In genomic region chr6:138402833-138403187, GRCh38 we compare ENCODE assay signal across 9 cellular contexts. TPM values are rescaled to one million over a fixed set of nuclear protein-coding genes. Genes with fewer than 3 reads are reported as not detected.
A peak's percentile ranks its signal among the peaks of the same experiment; 100 is the strongest.
DNase-seq lines count a peak whose midpoint lies in the region; ATAC-seq, FAIRE-seq and TF ChIP-seq lines count a peak whose summit lies in the region.
"Had no signal": no experiment of that assay in that cellular context is flagged by ENCODE, and none has a peak within 500 bp of the region (broad histone marks: within the 10 kb centered on the region; RNA-seq: fewer than 3 reads in every experiment).

No MANE protein-coding gene starts in this region.

- TF ChIP-seq EP300 in HepG2 (IDR thresholded peaks at IDR 0.05; ENCODE audit: low read depth in 2 of 2, low read length in 2 of 2) (no peak), HepG2 (CRISPR knock-in tag; IDR thresholded peaks at IDR 0.05; ENCODE audit: borderline replicate concordance) (no peak)

- peak overlapping the region in 4 of 9 donors; percentile 38 to 82 (median 69) for H3K27ac Mint-ChIP-seq in naive thymus-derived CD4-positive, alpha-beta T cell

- H3K9me3 Mint-ChIP-seq in naive thymus-derived CD4-positive, alpha-beta T cell, result peaks cover 0 to 3% (median 0%) of the 10 kb centered on the region in 11 donors

- H3K4me2 ChIP-seq in HepG2 (ENCODE audit: low read depth, low read length), result peak overlapping the region; percentile 90

- WGBS in HepG2 (ENCODE audit: low lambda C conversion rate), result 48% methylated on average over 8 of the region's 8 CpGs
- 87% methylated on average over 6 of the region's 8 CpGs for WGBS in right lobe of liver (ENCODE audit: insufficient coverage, low coverage, low lambda C conversion rate, missing lambda C conversion rate)

- no peak for TF ChIP-seq POLR2A in HepG2 (IDR thresholded peaks at IDR 0.05; ENCODE audit: insufficient read depth in 1 of 2, low read depth in 2 of 2, low read length in 2 of 2)
- no peak for TF ChIP-seq POLR2A in right lobe of liver (IDR thresholded peaks at IDR 0.05)

- POLR2A ChIA-PET in HepG2 (lab: Yijun Ruan, JAX), result no interaction called here
- POLR2A ChIA-PET in naive thymus-derived CD4-positive, alpha-beta T cell (lab: Charles Lee), result interaction anchor here (0.5 to 3.3 kb wide), 7 partner anchors 12 to 1176 kb away, joined by 3 to 18 read pairs (median 4); no protein-coding TSS in a partner anchor

- BruUV-seq in HepG2 (replicated peaks; lab: Mats Ljungman, UMichigan), result no TSS peak

- H3K4me3 Mint-ChIP-seq in naive thymus-derived CD4-positive, alpha-beta T cell, result peak overlapping the region; percentile 72 to 88 (median 83)

- DNase-seq in HepG2 (ENCODE audit: low spot score) (no peak), right lobe of liver (no peak), adipocyte (ENCODE audit: low read depth) (no peak), mesenteric fat pad (ENCODE audit: low spot score) (no peak), NCI-H187 (lab: John Stamatoyannopoulos, UW) (no peak), iPS-NIHi7 (ENCODE audit: extremely low spot score) (no peak)
- no peak for DNase-seq in naive thymus-derived CD4-positive, alpha-beta T cell

- no peak overlapping the region for H2AFZ ChIP-seq in HepG2 (ENCODE audit: low read length)

- in situ Hi-C loops in HepG2 (cut with HindIII; ENCODE audit: extremely low pct_ligation_motif_present, low pct_unique_long_range_greater_than_20kb), result loop anchor here (10.0 kb wide), 1 partner anchor 288 kb away; no protein-coding TSS in a partner anchor

- H3K4me1 ChIP-seq in HepG2 (ENCODE audit: insufficient read depth, low read length) (peaks cover 23% of the 10 kb centered on the region), right lobe of liver (peaks cover 0 to 15% (median 3%) of the 10 kb centered on the region in 4 donors), adipocyte (ENCODE audit: control insufficient read depth, insufficient read depth, low read length) (peaks cover 21% of the 10 kb centered on the region)
- H3K4me1 ChIP-seq in naive thymus-derived CD4-positive, alpha-beta T cell (ENCODE audit: control insufficient read depth in 2 of 2, insufficient read depth in 2 of 2, low read length in 2 of 2), result peaks cover 12 to 14% of the 10 kb centered on the region in 2 donors

- H3K36me3 ChIP-seq in HepG2 (replicated peaks in 1 of 2; ENCODE audit: control insufficient read depth in 1 of 2, insufficient read depth in 2 of 2, low read length in 2 of 2) (peaks cover 5 to 20% of the 10 kb centered on the region in 2 experiments; a peak in 4 of 5 replicates), right lobe of liver (peaks cover 0 to 20% (median 10%) of the 10 kb centered on the region in 4 donors), adipocyte (ENCODE audit: control insufficient read depth, insufficient read depth, low read length, severe bottlenecking) (peaks cover 22% of the 10 kb centered on the region)
- H3K36me3 ChIP-seq in naive thymus-derived CD4-positive, alpha-beta T cell (ENCODE audit: control insufficient read depth in 2 of 3, insufficient read depth in 3 of 3, low read length in 3 of 3), result peaks cover 0 to 17% (median 0%) of the 10 kb centered on the region in 3 experiments

- H3K4me1 Mint-ChIP-seq in naive thymus-derived CD4-positive, alpha-beta T cell, result peaks cover 4 to 35% (median 24%) of the 10 kb centered on the region in 7 donors

- no peak for TF ChIP-seq CTCF in HepG2 (CRISPR knock-in tag; IDR thresholded peaks at IDR 0.05)
- TF ChIP-seq CTCF in right lobe of liver (IDR thresholded peaks at IDR 0.05), result no peak

- peak overlapping the region in 2 of 3 experiments; percentile 73 to 84; a peak in 5 of 6 replicates for H3K4me3 ChIP-seq in HepG2 (replicated peaks in 1 of 3; ENCODE audit: insufficient read depth in 1 of 3, low read depth in 2 of 3, low read length in 3 of 3)
- peak overlapping the region in 1 of 3 donors; percentile 78 for H3K4me3 ChIP-seq in right lobe of liver
- peak overlapping the region; percentile 94 for H3K4me3 ChIP-seq in adipocyte (ENCODE audit: low read length)
- H3K4me3 ChIP-seq in naive thymus-derived CD4-positive, alpha-beta T cell (ENCODE audit: low read length), result peak overlapping the region; percentile 98

- intact Hi-C loops in HepG2 (cut with micrococcal nuclease; ENCODE audit: unreplicated experiment), result loop anchor here (5.0 kb wide), 1 partner anchor 296 kb away; the partner anchor contains the start of gene PERP
- intact Hi-C loops in right lobe of liver (cut with DNase I), result loop anchor here in 1 of 2 donors (10.0 kb wide), 1 partner anchor 108 kb away; no protein-coding TSS in a partner anchor
- intact Hi-C loops in naive thymus-derived CD4-positive, alpha-beta T cell (cut with micrococcal nuclease), result loop anchor here in 1 of 2 donors (5.0 to 10.0 kb wide), 6 partner anchors 296 to 1581 kb away; partner anchors contain the start of genes PERP, PEX7 and TNFAIP3

- H3K27me3 ChIP-seq in HepG2 (ENCODE audit: control insufficient read depth in 1 of 2, insufficient read depth in 2 of 2, low read length in 2 of 2) (no peaks in the 10 kb centered on the region; a peak in 2 of 5 replicates), right lobe of liver (no peaks in the 10 kb centered on the region), adipocyte (replicated peaks; ENCODE audit: control insufficient read depth, insufficient read depth, low read length) (no peaks in the 10 kb centered on the region)
- no peaks in the 10 kb centered on the region for H3K27me3 ChIP-seq in naive thymus-derived CD4-positive, alpha-beta T cell (ENCODE audit: control insufficient read depth in 2 of 2, insufficient read depth in 2 of 2, low read length in 2 of 2)

- peaks cover 8% of the 10 kb centered on the region for H3K79me2 ChIP-seq in HepG2 (ENCODE audit: insufficient read depth, low read length)

- H4K20me1 ChIP-seq in HepG2 (ENCODE audit: insufficient read depth, low read length), result no peaks in the 10 kb centered on the region

- peaks cover 0 to 22% (median 0%) of the 10 kb centered on the region in 5 donors for H3K27me3 Mint-ChIP-seq in naive thymus-derived CD4-positive, alpha-beta T cell

- FAIRE-seq in HepG2 (lab: Jason Lieb, UNC), result no peak

- H3K9ac ChIP-seq in HepG2 (ENCODE audit: insufficient read depth, low read depth, low read length), result no peak overlapping the region
- H3K9ac ChIP-seq in adipocyte (ENCODE audit: low read length), result peak overlapping the region; percentile 96

- H3K9me3 ChIP-seq in HepG2 (ENCODE audit: low read length) (no peaks in the 10 kb centered on the region), right lobe of liver (no peaks in the 10 kb centered on the region), adipocyte (ENCODE audit: control insufficient read depth, low read length) (no peaks in the 10 kb centered on the region)
- no peaks in the 10 kb centered on the region for H3K9me3 ChIP-seq in naive thymus-derived CD4-positive, alpha-beta T cell (ENCODE audit: control insufficient read depth in 2 of 3, low read length in 3 of 3)

- CTCF ChIA-PET in HepG2 (lab: Yijun Ruan, JAX; ENCODE audit: low intra/inter-chr PET ratio, low total read pairs), result interaction anchor here (1.2 to 2.2 kb wide), 2 partner anchors 113 to 114 kb away, joined by 3 to 8 read pairs; no protein-coding TSS in a partner anchor
- CTCF ChIA-PET in naive thymus-derived CD4-positive, alpha-beta T cell (lab: Charles Lee), result interaction anchor here (0.5 to 1.6 kb wide), 4 partner anchors 30 to 286 kb away, joined by 3 to 6 read pairs (median 4); partner anchors contain the start of gene NHSL1

- H3K27ac ChIP-seq in HepG2 (ENCODE audit: extremely low read length, insufficient read depth, low read length) (no peak overlapping the region), right lobe of liver (peak overlapping the region in 1 of 3 donors; percentile 89)
- no peak overlapping the region for H3K27ac ChIP-seq in naive thymus-derived CD4-positive, alpha-beta T cell (ENCODE audit: low read depth, low read length)

- no peak for TF ChIP-seq RAD21 in HepG2 (CRISPR knock-in tag; IDR thresholded peaks at IDR 0.05)

- ATAC-seq in HepG2, result no peak
- no peak for ATAC-seq in right lobe of liver
- ATAC-seq in naive thymus-derived CD4-positive, alpha-beta T cell, result no peak
- no peak for ATAC-seq in GM18519 (IDR thresholded peaks at IDR 0.05; ENCODE audit: low FRiP score, unreplicated experiment)

- peaks cover 0 to 10% (median 0%) of the 10 kb centered on the region in 5 donors for H3K36me3 Mint-ChIP-seq in naive thymus-derived CD4-positive, alpha-beta T cell

RNA-seq across cellular contexts. Expression of gene HEBP2, which starts 1.2 kb away (rescaled TPM):
- total RNA-seq in HepG2 (2016; rRNA removed; fragmentation: Illumina TruSeq; extraction: Trizol), result 63.5 and 72.8 TPM in 2 replicates
- 166 and 170 TPM in 2 replicates for total RNA-seq in HepG2 (2016; cell fraction: cytosol; rRNA removed; fragmentation: Illumina TruSeq; extraction: Trizol; ENCODE audit: low read depth)
- 59.3 and 73.4 TPM in 2 replicates for total RNA-seq in HepG2 (2016; cell fraction: insoluble cytoplasmic fraction; rRNA removed; fragmentation: Illumina TruSeq; extraction: Trizol)
- total RNA-seq in HepG2 (2016; cell fraction: membrane; rRNA removed; fragmentation: Illumina TruSeq; extraction: Trizol), result 169 and 174 TPM in 2 replicates
- total RNA-seq in HepG2 (2016; cell fraction: nucleus; rRNA removed; fragmentation: Illumina TruSeq; extraction: Trizol), result 26.7 and 33.2 TPM in 2 replicates
- 13.5 and 16.0 TPM in 2 replicates for polyA plus RNA-seq in HepG2 (2011; rRNA removed)
- 10.7 and 20.4 TPM in 2 replicates for polyA plus RNA-seq in HepG2 (2011; cell fraction: cytosol; rRNA removed)
- polyA plus RNA-seq in HepG2 (2011; cell fraction: nucleus; rRNA removed), result 8.3 and 8.5 TPM in 2 replicates
- polyA plus RNA-seq in HepG2 (2012), result 22.1 and 42.4 TPM in 2 replicates
- polyA plus RNA-seq in HepG2 (2016; cell fraction: cytosol; fragmentation: Illumina TruSeq; extraction: Trizol; ENCODE audit: low read depth), result 232 and 243 TPM in 2 replicates
- polyA plus RNA-seq in HepG2 (2016; cell fraction: insoluble cytoplasmic fraction; fragmentation: Illumina TruSeq; extraction: Trizol; ENCODE audit: low read depth), result 51.6 and 57.6 TPM in 2 replicates
- 144 and 151 TPM in 2 replicates for polyA plus RNA-seq in HepG2 (2016; cell fraction: membrane; fragmentation: Illumina TruSeq; extraction: Trizol; ENCODE audit: low read depth)
- 47.5 and 48.3 TPM in 2 replicates for polyA plus RNA-seq in HepG2 (2016; cell fraction: nucleus; fragmentation: Illumina TruSeq; extraction: Trizol; ENCODE audit: insufficient read depth, low read depth)
- polyA minus RNA-seq in HepG2 (2011; rRNA and poly(A)+ RNA removed; ENCODE audit: low replicate concordance), result 0.23 and 2.4 TPM in 2 replicates
- polyA minus RNA-seq in HepG2 (2011; cell fraction: cytosol; rRNA and poly(A)+ RNA removed), result 4.3 and 5.5 TPM in 2 replicates
- 8.5 and 8.8 TPM in 2 replicates for polyA minus RNA-seq in HepG2 (2011; cell fraction: nucleus; rRNA and poly(A)+ RNA removed)
- 10 to 100 TPM; 37.3 to 69.2 (median 53.0) TPM for total RNA-seq in right lobe of liver
- total RNA-seq in naive thymus-derived CD4-positive, alpha-beta T cell, result 10 to 100 TPM; 24.9 to 50.7 (median 48.2) TPM
- polyA plus RNA-seq in naive thymus-derived CD4-positive, alpha-beta T cell, result 10 to 100 TPM; 33.8 to 41.0 TPM
- 378 TPM for total RNA-seq in mesenteric fat pad

RNA-seq across cellular contexts. Expression of gene SMIM28, which starts 25.1 kb away (rescaled TPM):
- total RNA-seq in HepG2 (2016; rRNA removed; fragmentation: Illumina TruSeq; extraction: Trizol) (not detected in 2 replicates), right lobe of liver (not detected), mesenteric fat pad (not detected)
- not detected in 2 replicates for total RNA-seq in HepG2 (2016; cell fraction: cytosol; rRNA removed; fragmentation: Illumina TruSeq; extraction: Trizol; ENCODE audit: low read depth)
- not detected in 2 replicates for total RNA-seq in HepG2 (2016; cell fraction: insoluble cytoplasmic fraction; rRNA removed; fragmentation: Illumina TruSeq; extraction: Trizol)
- not detected in 2 replicates for total RNA-seq in HepG2 (2016; cell fraction: membrane; rRNA removed; fragmentation: Illumina TruSeq; extraction: Trizol)
- total RNA-seq in HepG2 (2016; cell fraction: nucleus; rRNA removed; fragmentation: Illumina TruSeq; extraction: Trizol), result not detected in 2 replicates
- not detected in 2 replicates for polyA plus RNA-seq in HepG2 (2011; rRNA removed)
- not detected in 2 replicates for polyA plus RNA-seq in HepG2 (2011; cell fraction: cytosol; rRNA removed)
- polyA plus RNA-seq in HepG2 (2011; cell fraction: nucleus; rRNA removed), result not detected in 2 replicates
- not detected in 2 replicates for polyA plus RNA-seq in HepG2 (2012)
- not detected in 2 replicates for polyA plus RNA-seq in HepG2 (2016; cell fraction: cytosol; fragmentation: Illumina TruSeq; extraction: Trizol; ENCODE audit: low read depth)
- not detected in 2 replicates for polyA plus RNA-seq in HepG2 (2016; cell fraction: insoluble cytoplasmic fraction; fragmentation: Illumina TruSeq; extraction: Trizol; ENCODE audit: low read depth)
- not detected in 2 replicates for polyA plus RNA-seq in HepG2 (2016; cell fraction: membrane; fragmentation: Illumina TruSeq; extraction: Trizol; ENCODE audit: low read depth)
- polyA plus RNA-seq in HepG2 (2016; cell fraction: nucleus; fragmentation: Illumina TruSeq; extraction: Trizol; ENCODE audit: insufficient read depth, low read depth), result not detected in 2 replicates
- not detected in 2 replicates for polyA minus RNA-seq in HepG2 (2011; rRNA and poly(A)+ RNA removed; ENCODE audit: low replicate concordance)
- not detected in 2 replicates for polyA minus RNA-seq in HepG2 (2011; cell fraction: cytosol; rRNA and poly(A)+ RNA removed)
- polyA minus RNA-seq in HepG2 (2011; cell fraction: nucleus; rRNA and poly(A)+ RNA removed), result not detected in 2 replicates
- not detected for total RNA-seq in naive thymus-derived CD4-positive, alpha-beta T cell
- not detected for polyA plus RNA-seq in naive thymus-derived CD4-positive, alpha-beta T cell
- total RNA-seq: NCI-H460 had no signal
